15 cellular contexts compared by ENCODE assay signal in genomic region chr1:184101571-184101970, GRCh38. TPM values are rescaled to one million over a fixed set of nuclear protein-coding genes. Genes with fewer than 3 reads are reported as not detected.
A peak's percentile ranks its signal among the peaks of the same experiment; 100 is the strongest.
DNase-seq lines count a peak whose midpoint lies in the region; ATAC-seq and TF ChIP-seq lines count a peak whose summit lies in the region.
"Had no signal": no experiment of that assay in that cellular context is flagged by ENCODE, and none has a peak within 500 bp of the region (broad histone marks: within the 10 kb centered on the region; RNA-seq: fewer than 3 reads in every experiment).

No MANE protein-coding gene starts in this region.

- TF ChIP-seq CTCF in glutamatergic neuron (IDR thresholded peaks at IDR 0.05; ENCODE audit: partially characterized antibody, unreplicated experiment): no peak

- DNase-seq in CMK (ENCODE audit: low read depth) (peak; percentile 25), DMS 273 (lab: John Stamatoyannopoulos, UW; ENCODE audit: unreplicated experiment) (peak; percentile 71), cerebellar cortex (ENCODE audit: low spot score) (peak; percentile 55), glutamatergic neuron (no peak), NCI-H2107 (lab: John Stamatoyannopoulos, UW) (no peak), SW480 (ENCODE audit: low spot score) (no peak)
- DNase-seq: CD4-positive, alpha-beta memory T cell; DMS153; DND-41; GDM1; H9 had no signal

- no peak for ATAC-seq in HG03108 (IDR thresholded peaks at IDR 0.05; ENCODE audit: unreplicated experiment)
- ATAC-seq: GM12878, GM23338, HCT116 had no signal

- H3K36me3 Mint-ChIP-seq in glutamatergic neuron (ENCODE audit: unreplicated experiment): peaks cover 31% of the 10 kb centered on the region

- H3K9me3 Mint-ChIP-seq in glutamatergic neuron (ENCODE audit: unreplicated experiment): peaks cover 9% of the 10 kb centered on the region

- no peaks in the 10 kb centered on the region for H3K27me3 Mint-ChIP-seq in glutamatergic neuron (ENCODE audit: unreplicated experiment)
- H3K27me3 Mint-ChIP-seq: CD4-positive, alpha-beta memory T cell had no signal

- H3K27ac Mint-ChIP-seq in glutamatergic neuron (ENCODE audit: unreplicated experiment): peak overlapping the region; percentile 52
- H3K27ac Mint-ChIP-seq: CD4-positive, alpha-beta memory T cell; GM23338; H9 had no signal

- peaks cover 3% of the 10 kb centered on the region for H3K4me1 Mint-ChIP-seq in glutamatergic neuron (ENCODE audit: low read depth, unreplicated experiment)
- H3K4me1 Mint-ChIP-seq: CD4-positive, alpha-beta memory T cell; GM23338; H9 had no signal

- H3K4me3 Mint-ChIP-seq in glutamatergic neuron (ENCODE audit: unreplicated experiment): no peak overlapping the region
- H3K4me3 Mint-ChIP-seq: CD4-positive, alpha-beta memory T cell; GM23338; H9 had no signal

RNA-seq across cellular contexts. Expression of gene TSEN15, which starts 50.0 kb away (rescaled TPM):
- total RNA-seq in glutamatergic neuron (ENCODE audit: unreplicated experiment): 23.6 TPM

Comparison
In these comparisons a context has a peak if more than half of its experiments do, and no peak if none do; other contexts are left out.
1. DNase-seq: peak in CMK (single experiment), DMS 273 (single experiment) and cerebellar cortex (single experiment); none in glutamatergic neuron (single experiment), NCI-H2107 (single experiment) and SW480 (single experiment).